19 cellular contexts compared by ENCODE assay signal in the genomic region with DNA sequence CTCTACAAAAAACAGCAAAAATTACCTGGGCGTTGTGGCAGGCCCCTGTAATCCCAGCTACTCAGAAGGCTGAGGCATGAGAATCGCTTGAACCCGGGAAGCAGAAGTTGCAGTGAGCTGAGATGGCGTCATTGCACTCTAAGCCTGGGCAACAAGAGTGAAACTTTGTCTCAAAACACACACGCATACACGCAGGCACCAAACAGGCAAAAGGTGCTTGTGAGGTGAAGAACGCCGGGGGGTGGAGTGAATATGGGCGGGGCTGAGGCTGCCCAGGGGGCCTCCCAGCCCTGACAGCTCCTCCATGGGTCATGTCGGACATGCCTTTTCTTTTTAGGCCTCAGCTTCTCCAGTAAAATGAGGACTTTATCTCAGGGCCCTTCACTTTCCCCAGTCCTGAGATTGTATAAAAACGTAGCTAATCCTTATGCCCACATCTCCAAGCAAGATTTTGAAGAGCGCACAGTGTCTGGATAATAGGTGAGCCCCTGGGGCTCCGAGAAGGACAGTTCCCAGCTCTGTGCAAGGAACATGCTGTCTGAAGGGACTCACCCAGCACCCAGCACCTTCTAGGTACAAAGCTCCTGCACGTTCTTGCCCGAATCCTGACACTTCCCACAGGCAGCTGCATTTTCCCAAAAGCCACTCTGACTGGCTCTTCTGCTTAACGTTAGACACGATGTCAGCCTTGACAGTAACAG.
DNase-seq lines count a peak whose midpoint lies in the region; ATAC-seq and TF ChIP-seq lines count a peak whose summit lies in the region.
"Had no signal": no experiment of that assay in that cellular context is flagged by ENCODE, and none has a peak within 500 bp of the region (broad histone marks: within the 10 kb centered on the region; RNA-seq: fewer than 3 reads in every experiment).

No MANE protein-coding gene starts in this region.

- H3K27ac Mint-ChIP-seq in CD14-positive monocyte (no peak overlapping the region), GM23338 (no peak overlapping the region), nephron progenitor cell (no peak overlapping the region)
- H3K27ac Mint-ChIP-seq in activated CD4-positive, alpha-beta T cell treated with anti-CD3 and anti-CD28 coated beads, Interleukin-2, amount 10 ng/mL, durations not matched to agents 7 days and 5 days = no peak overlapping the region
- H3K27ac Mint-ChIP-seq: B cell; CD8-positive, alpha-beta T cell had no signal

- 84% methylated on average over 17 of the region's 17 CpGs for WGBS in esophagus muscularis mucosa

- H3K79me2 ChIP-seq in GM23338 (replicated peaks; ENCODE audit: insufficient read depth) = no peaks in the 10 kb centered on the region; the same call in 1 of the 2 replicates

- no peak for TF ChIP-seq POLR2A in esophagus muscularis mucosa (IDR thresholded peaks at IDR 0.05; ENCODE audit: low read depth)

- no peaks in the 10 kb centered on the region for H3K9me3 ChIP-seq in esophagus muscularis mucosa

- no peak overlapping the region for H2AFZ ChIP-seq in GM23338

- DNase-seq in CD14-positive monocyte (ENCODE audit: low spot score) (peak; percentile 4), GM23338 (ENCODE audit: low spot score) (no peak), esophagus muscularis mucosa (ENCODE audit: extremely low spot score) (peak; percentile 68), nephron progenitor cell (no peak), DMS153 treated with DMSO at 0.1 percent for 48 hours (lab: John Stamatoyannopoulos, UW; ENCODE audit: unreplicated experiment) (no peak), dedifferentiated amniotic fluid mesenchymal stem cell (ENCODE audit: extremely low spot score) (no peak), germinal center (ENCODE audit: low spot score) (no peak)
- no peak for DNase-seq in activated CD4-positive, alpha-beta T cell treated with anti-CD3 and anti-CD28 coated beads, Interleukin-2, amount 10 ng/mL, durations not matched to agents 7 days and 5 days
- DNase-seq: ACHN; KG1; NCI-H1092 treated with DMSO at 0.1 percent for 48 hours; NCI-H1694 treated with DMSO at 0.1 percent for 48 hours; NCI-H345; NCI-H526 treated with DMSO at 0.1 percent for 48 hours; NK-92 treated with Interleukin-12 subunit alpha and Interleukin-12 subunit beta, amount 100 ng/mL, for 24 hours; OCI-M1; RPMI8226 had no signal

- TF ChIP-seq CTCF in CD14-positive monocyte (IDR thresholded peaks at IDR 0.05) = no peak
- no peak for TF ChIP-seq CTCF in GM23338 (conservative IDR thresholded peaks at IDR 0.05; ENCODE audit: low read depth in 2 of 2)
- TF ChIP-seq CTCF in esophagus muscularis mucosa (IDR thresholded peaks at IDR 0.05) = no peak
- TF ChIP-seq CTCF in nephron progenitor cell (IDR thresholded peaks at IDR 0.05) = no peak

- no peaks in the 10 kb centered on the region for H4K20me1 ChIP-seq in GM23338 (replicated peaks; ENCODE audit: insufficient read depth)

- peaks cover 0 to 3% (median 0%) of the 10 kb centered on the region in 7 donors for H3K9me3 Mint-ChIP-seq in CD14-positive monocyte
- H3K9me3 Mint-ChIP-seq in GM23338 = no peaks in the 10 kb centered on the region
- H3K9me3 Mint-ChIP-seq in nephron progenitor cell = no peaks in the 10 kb centered on the region
- no peaks in the 10 kb centered on the region for H3K9me3 Mint-ChIP-seq in activated CD4-positive, alpha-beta T cell treated with anti-CD3 and anti-CD28 coated beads, Interleukin-2, amount 10 ng/mL, durations not matched to agents 7 days and 5 days
- H3K9me3 Mint-ChIP-seq: CD8-positive, alpha-beta T cell had no signal

- H3K4me1 ChIP-seq in GM23338 (ENCODE audit: insufficient read depth) (peaks cover 29% of the 10 kb centered on the region), esophagus muscularis mucosa (peaks cover 0 to 7% (median 0%) of the 10 kb centered on the region in 4 donors)

- CTCF ChIA-PET in activated CD4-positive, alpha-beta T cell treated with anti-CD3 and anti-CD28 coated beads, Interleukin-2, amount 10 ng/mL, durations not matched to agents 7 days and 5 days (lab: Charles Lee) = interaction anchor here (0.6 kb wide), 1 partner anchor 342 kb away, joined by 3 read pairs; no protein-coding TSS in a partner anchor

- H3K9me2 ChIP-seq in GM23338 (ENCODE audit: insufficient read depth) = no peaks in the 10 kb centered on the region

- no peaks in the 10 kb centered on the region for H3F3A ChIP-seq in GM23338 (replicated peaks; ENCODE audit: low read depth)

- no peak for ATAC-seq in GM23338
- ATAC-seq: CD8-positive, alpha-beta T cell had no signal

- H3K4me3 Mint-ChIP-seq in CD14-positive monocyte (no peak overlapping the region), GM23338 (no peak overlapping the region), nephron progenitor cell (peak overlapping the region; percentile 5)
- H3K4me3 Mint-ChIP-seq in activated CD4-positive, alpha-beta T cell treated with anti-CD3 and anti-CD28 coated beads, Interleukin-2, amount 10 ng/mL, durations not matched to agents 7 days and 5 days = no peak overlapping the region
- H3K4me3 Mint-ChIP-seq: B cell; CD8-positive, alpha-beta T cell had no signal

- intact Hi-C loops in CD14-positive monocyte (cut with micrococcal nuclease) = no loop called here
- intact Hi-C loops in esophagus muscularis mucosa (cut with DNase I) = no loop called here

- H3K27ac ChIP-seq in GM23338 (ENCODE audit: low read depth) (no peak overlapping the region), esophagus muscularis mucosa (replicated peaks in 1 of 4) (no peak overlapping the region)

- H3K36me3 ChIP-seq in GM23338 (ENCODE audit: insufficient read depth) (no peaks in the 10 kb centered on the region), esophagus muscularis mucosa (no peaks in the 10 kb centered on the region)

- 0 out of 2 replicates have a peak overlapping the region, but pooled peaks have one; percentile 59 for H3K4me2 ChIP-seq in GM23338

- TF ChIP-seq EP300 in esophagus muscularis mucosa (IDR thresholded peaks at IDR 0.05) = no peak

- H3K4me1 Mint-ChIP-seq in CD14-positive monocyte (peaks cover 9% of the 10 kb centered on the region), GM23338 (peaks cover 54% of the 10 kb centered on the region), nephron progenitor cell (peaks cover 82% of the 10 kb centered on the region)
- H3K4me1 Mint-ChIP-seq in activated CD4-positive, alpha-beta T cell treated with anti-CD3 and anti-CD28 coated beads, Interleukin-2, amount 10 ng/mL, durations not matched to agents 7 days and 5 days = no peaks in the 10 kb centered on the region
- H3K4me1 Mint-ChIP-seq: B cell had no signal

- H3K4me3 ChIP-seq in GM23338 (no peak overlapping the region), esophagus muscularis mucosa (no peak overlapping the region)

- H3K36me3 Mint-ChIP-seq in CD14-positive monocyte = no peaks in the 10 kb centered on the region
- H3K36me3 Mint-ChIP-seq in GM23338 (ENCODE audit: low read depth) = no peaks in the 10 kb centered on the region
- no peaks in the 10 kb centered on the region for H3K36me3 Mint-ChIP-seq in nephron progenitor cell (ENCODE audit: low read depth)
- no peaks in the 10 kb centered on the region for H3K36me3 Mint-ChIP-seq in activated CD4-positive, alpha-beta T cell treated with anti-CD3 and anti-CD28 coated beads, Interleukin-2, amount 10 ng/mL, durations not matched to agents 7 days and 5 days (ENCODE audit: low read depth)
- H3K36me3 Mint-ChIP-seq: CD8-positive, alpha-beta T cell had no signal

- H3K27me3 Mint-ChIP-seq in CD14-positive monocyte (ENCODE audit: low read depth in 3 of 3) (peaks cover 0 to 2% (median 2%) of the 10 kb centered on the region in 3 donors), GM23338 (ENCODE audit: insufficient read depth, low read depth, poor library complexity) (peaks cover 14% of the 10 kb centered on the region), nephron progenitor cell (ENCODE audit: low read depth, poor library complexity) (peaks cover 2% of the 10 kb centered on the region)
- H3K27me3 Mint-ChIP-seq in activated CD4-positive, alpha-beta T cell treated with anti-CD3 and anti-CD28 coated beads, Interleukin-2, amount 10 ng/mL, durations not matched to agents 7 days and 5 days = peaks cover 3% of the 10 kb centered on the region

- H3K27me3 ChIP-seq in GM23338 (ENCODE audit: insufficient read depth) (no peaks in the 10 kb centered on the region), esophagus muscularis mucosa (no peaks in the 10 kb centered on the region)

- POLR2A ChIA-PET in activated CD4-positive, alpha-beta T cell treated with anti-CD3 and anti-CD28 coated beads, Interleukin-2, amount 10 ng/mL, durations not matched to agents 7 days and 5 days (lab: Charles Lee) = interaction anchor here (0.6 kb wide), 1 partner anchor 1056 kb away, joined by 6 read pairs; no protein-coding TSS in a partner anchor

TF ChIP-seq in GM23338, 12 proteins besides CTCF, POLR2A, EP300 and RAD21 (continues in another document):
- no peak for TF ChIP-seq JUNB (IDR thresholded peaks at IDR 0.05; ENCODE audit: unreplicated experiment)

Comparison
In these comparisons a context has a peak if more than half of its experiments do, and no peak if none do; other contexts are left out.
1. DNase-seq: peak in CD14-positive monocyte (single experiment) and esophagus muscularis mucosa (single experiment); none in GM23338 (single experiment), nephron progenitor cell (single experiment), activated CD4-positive, alpha-beta T cell treated with anti-CD3 and anti-CD28 coated beads, Interleukin-2, amount 10 ng/mL, durations not matched to agents 7 days and 5 days (single experiment), DMS153 treated with DMSO at 0.1 percent for 48 hours (single experiment), dedifferentiated amniotic fluid mesenchymal stem cell (single experiment) and germinal center (single experiment).